Comparison of ENCODE assay signal across 15 cellular contexts in the genomic region with DNA sequence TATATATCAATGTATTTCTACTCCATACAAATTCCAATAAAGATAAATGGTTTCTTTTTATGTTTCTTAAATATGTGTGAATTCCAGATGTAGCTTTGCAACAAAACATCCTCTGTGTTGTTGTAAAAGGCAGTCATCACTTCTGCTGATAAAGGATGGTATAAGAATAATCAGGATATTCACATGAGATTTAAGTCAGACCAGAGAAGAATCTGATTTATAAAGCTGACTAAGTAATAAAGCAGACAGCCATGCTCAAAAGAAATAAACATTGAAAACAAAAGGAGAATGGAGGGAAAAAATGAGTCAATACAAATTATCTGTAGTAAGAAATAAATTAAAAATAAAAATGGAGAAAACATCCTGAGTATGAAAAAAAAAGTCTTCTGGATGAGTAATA. TPM values are rescaled to one million over a fixed set of nuclear protein-coding genes. Genes with fewer than 3 reads are reported as not detected.
DNase-seq lines count a peak whose midpoint lies in the region; ATAC-seq, FAIRE-seq and TF ChIP-seq lines count a peak whose summit lies in the region.
"Had no signal": no experiment of that assay in that cellular context is flagged by ENCODE, and none has a peak within 500 bp of the region (broad histone marks: within the 10 kb centered on the region; RNA-seq: fewer than 3 reads in every experiment).

No MANE protein-coding gene starts in this region.

- peak; percentile 30 for FAIRE-seq in small intestine (lab: Jason Lieb, UNC)
- FAIRE-seq: A204.1, G401.6, GM12891 had no signal

- no peak for ATAC-seq in right lobe of liver
- ATAC-seq: CD8-positive, alpha-beta T cell had no signal

- H3K9me3 ChIP-seq in GM23248 (ENCODE audit: low read depth): no peaks in the 10 kb centered on the region
- H3K9me3 ChIP-seq in adipocyte (ENCODE audit: control insufficient read depth, low read length): no peaks in the 10 kb centered on the region
- no peaks in the 10 kb centered on the region for H3K9me3 ChIP-seq in small intestine (ENCODE audit: control insufficient read depth, low read depth)
- H3K9me3 ChIP-seq in right lobe of liver: no peaks in the 10 kb centered on the region
- H3K9me3 ChIP-seq: Caco-2 had no signal

- H3K27ac ChIP-seq in GM23248 (0 out of 2 replicates have a peak overlapping the region, but pooled peaks have one; percentile 11), small intestine (ENCODE audit: low read depth in 1 of 2, low read length in 1 of 2) (no peak overlapping the region), right lobe of liver (no peak overlapping the region), dorsolateral prefrontal cortex (no peak overlapping the region)

- H3K36me3 ChIP-seq in GM23248 (ENCODE audit: low read depth) (no peaks in the 10 kb centered on the region), adipocyte (ENCODE audit: control insufficient read depth, insufficient read depth, low read length, severe bottlenecking) (no peaks in the 10 kb centered on the region), small intestine (ENCODE audit: control insufficient read depth in 2 of 2, insufficient read depth in 2 of 2, low read length in 2 of 2) (no peaks in the 10 kb centered on the region), right lobe of liver (no peaks in the 10 kb centered on the region)

- no peak overlapping the region for H3K9ac ChIP-seq in GM23248
- H3K9ac ChIP-seq in adipocyte (ENCODE audit: low read length): no peak overlapping the region

- in situ Hi-C loops in GM23248 (cut with MboI): no loop called here

- no peaks in the 10 kb centered on the region for H3K79me2 ChIP-seq in GM23248 (ENCODE audit: insufficient read depth)

- H3K27me3 ChIP-seq in GM23248 (replicated peaks; ENCODE audit: insufficient read depth) (no peaks in the 10 kb centered on the region), adipocyte (replicated peaks; ENCODE audit: control insufficient read depth, insufficient read depth, low read length) (no peaks in the 10 kb centered on the region), small intestine (ENCODE audit: control insufficient read depth in 2 of 2, insufficient read depth in 2 of 2, low read length in 2 of 2) (no peaks in the 10 kb centered on the region), right lobe of liver (no peaks in the 10 kb centered on the region), dorsolateral prefrontal cortex (no peaks in the 10 kb centered on the region)

- H3K4me2 ChIP-seq in GM23248 (ENCODE audit: unreplicated experiment): no peak overlapping the region

- H3F3A ChIP-seq in GM23248 (ENCODE audit: insufficient read depth): peaks cover 8% of the 10 kb centered on the region; the same call in 1 of the 2 replicates

- no peak for TF ChIP-seq POLR2A in right lobe of liver (IDR thresholded peaks at IDR 0.05)

- no peaks in the 10 kb centered on the region for H4K20me1 ChIP-seq in GM23248 (ENCODE audit: insufficient read depth)

- TF ChIP-seq CTCF in right lobe of liver (IDR thresholded peaks at IDR 0.05) (no peak), dorsolateral prefrontal cortex (IDR thresholded peaks at IDR 0.05 in 54 of 56, conservative IDR thresholded peaks at IDR 0.05 in 2 of 56; ENCODE audit: low read depth in 1 of 56, partially characterized antibody in 56 of 56) (no peak)

- intact Hi-C loops in right lobe of liver (cut with DNase I) (no loop called here), dorsolateral prefrontal cortex (cut with DNase I) (no loop called here)

- H2AFZ ChIP-seq in GM23248: peak overlapping the region; percentile 36; the same call in 1 of the 2 replicates

- DNase-seq in AG08395 (ENCODE audit: low spot score) (peak; percentile 3), GM23248 (peak; percentile 39), adipocyte (ENCODE audit: low read depth) (peak; percentile 21), small intestine (no peak), right lobe of liver (no peak), kidney glomerular epithelial cell (lab: John Stamatoyannopoulos, UW) (no peak), dorsolateral prefrontal cortex (no peak)
- DNase-seq: Caco-2; CD8-positive, alpha-beta T cell; DMS 273 treated with DMSO at 0.1 percent for 48 hours; GOT3; H9 had no signal

- H3K4me1 ChIP-seq in GM23248 (ENCODE audit: insufficient read depth): peaks cover 9% of the 10 kb centered on the region
- H3K4me1 ChIP-seq in adipocyte (ENCODE audit: control insufficient read depth, insufficient read depth, low read length): no peaks in the 10 kb centered on the region
- H3K4me1 ChIP-seq in small intestine (ENCODE audit: control insufficient read depth in 2 of 2, insufficient read depth in 1 of 2, low read depth in 1 of 2, low read length in 1 of 2): no peaks in the 10 kb centered on the region
- no peaks in the 10 kb centered on the region for H3K4me1 ChIP-seq in right lobe of liver
- H3K4me1 ChIP-seq: Caco-2 had no signal

- no peaks in the 10 kb centered on the region for H3K9me2 ChIP-seq in GM23248 (ENCODE audit: insufficient read depth)

- H3K4me3 ChIP-seq in GM23248: no peak overlapping the region
- no peak overlapping the region for H3K4me3 ChIP-seq in adipocyte (ENCODE audit: low read length)
- no peak overlapping the region for H3K4me3 ChIP-seq in small intestine (ENCODE audit: low read depth in 1 of 2, low read length in 2 of 2)
- H3K4me3 ChIP-seq in right lobe of liver: no peak overlapping the region
- H3K4me3 ChIP-seq in dorsolateral prefrontal cortex: no peak overlapping the region

RNA-seq across cellular contexts. Expression of gene SLC7A11, which starts 27.0 kb away (rescaled TPM):
- total RNA-seq in GM23248 (2014; rRNA removed; shearing (Covaris generic)): 67.2 and 72.3 TPM in 2 replicates
- polyA plus RNA-seq in GM23248 (2016; fragmentation: Nextera tagmentation; extraction: Ambion mirVana) (19.6 and 20.6 TPM in 2 replicates), small intestine (1 to 10 TPM in 1 of 3 donors, under 1 TPM in 2; 0.22 to 5.6 (median 0.54) TPM)
- total RNA-seq in right lobe of liver (1 to 10 TPM in 2 of 6 experiments, under 1 TPM in 3, not detected in 1; 0.02 to 1.8 (median 0.35) TPM), dorsolateral prefrontal cortex (10 to 100 TPM; 11.1 to 72.6 (median 26.2) TPM)
- total RNA-seq: CD8-positive, alpha-beta T cell had no signal

Comparison
In these comparisons a context has a peak if more than half of its experiments do, and no peak if none do; other contexts are left out.
1. DNase-seq: peak in AG08395 (single experiment), GM23248 (single experiment) and adipocyte (single experiment); none in small intestine (single experiment), right lobe of liver (0 of 3), kidney glomerular epithelial cell (single experiment) and dorsolateral prefrontal cortex (0 of 10).
2. RNA of gene SLC7A11, which starts 27.0 kb away (total RNA-seq): 67.2 to 72.3 TPM in GM23248 and 11.1 to 72.6 TPM in dorsolateral prefrontal cortex; 0.02 to 1.8 TPM in right lobe of liver; every median in the first group is over 4 times any median in the second.